1 cellular context compared by ENCODE assay signal in genomic region chr5:41264019-41264418, GRCh38.
TF ChIP-seq lines count a peak whose summit lies in the region.

No MANE protein-coding gene starts in this region.

TF ChIP-seq in SK-N-SH treated with all-trans-retinoic acid at 6 μM for 48 hours, 23 proteins besides CTCF, POLR2A, EP300 and RAD21 (continued from another document):
- TF ChIP-seq OSR1 (CRISPR knock-in tag; IDR thresholded peaks at IDR 0.05): no peak
- TF ChIP-seq TSHZ2 (CRISPR knock-in tag; IDR thresholded peaks at IDR 0.05): peak; percentile 92
